Comparison of ENCODE assay signal across 20 cellular contexts in genomic region chr5:137312060-137312459, GRCh38.
"Had no signal": no experiment of that assay in that cellular context is flagged by ENCODE, and none has a peak within 500 bp of the region (broad histone marks: within the 10 kb centered on the region; RNA-seq: fewer than 3 reads in every experiment).

No MANE protein-coding gene starts in this region.

- H3K27ac Mint-ChIP-seq: activated naive CD4-positive, alpha-beta T cell treated with anti-CD3 and anti-CD28 coated beads, Interleukin-2, amount 50 U/mL, for 24 hours; activated T-cell treated with anti-CD3 and anti-CD28 coated beads, Interleukin-2, amount 50 U/mL, for 72 hours; nephron had no signal

- H3K36me3 Mint-ChIP-seq: activated naive CD4-positive, alpha-beta T cell treated with anti-CD3 and anti-CD28 coated beads, Interleukin-2, amount 50 U/mL, for 24 hours had no signal

- DNase-seq: activated CD4-positive, alpha-beta T cell treated with anti-CD3 and anti-CD28 coated beads for 1 hour; activated gamma-delta T cell; activated T-cell treated with anti-CD3 and anti-CD28 coated beads, Interleukin-2, amount 50 U/mL, for 72 hours; cerebellar nuclear complex; cortex of kidney; effector CD4-positive, alpha-beta T cell; hypothalamus; midbrain; posterior cingulate gyrus; stimulated activated CD4-positive, alpha-beta T cell treated with anti-CD3 and anti-CD28 coated beads, Interleukin-12 subunit alpha, Interleukin-12 subunit beta, amount 100 ng/mL, for 4 hours; stimulated activated CD4-positive, alpha-beta T cell treated with anti-CD3 and anti-CD28 coated beads, Interleukin-1b, Interleukin-23, amount 100 ng/mL, for 48 hours; stimulated activated naive CD4-positive, alpha-beta T cell treated with Interleukin-2 at 50 U/mL for 16 hours; substantia nigra; T1000; tibial artery had no signal

- H3K4me3 ChIP-seq: ascending aorta, breast epithelium, lung, tibial artery had no signal

- H3K4me3 Mint-ChIP-seq: activated naive CD4-positive, alpha-beta T cell treated with anti-CD3 and anti-CD28 coated beads, Interleukin-2, amount 50 U/mL, for 24 hours; activated T-cell treated with anti-CD3 and anti-CD28 coated beads, Interleukin-2, amount 50 U/mL, for 72 hours; nephron had no signal

- H3K27ac ChIP-seq: ascending aorta, breast epithelium, tibial artery had no signal

- H3K9me3 Mint-ChIP-seq: activated naive CD4-positive, alpha-beta T cell treated with anti-CD3 and anti-CD28 coated beads, Interleukin-2, amount 50 U/mL, for 24 hours; activated T-cell treated with anti-CD3 and anti-CD28 coated beads, Interleukin-2, amount 50 U/mL, for 72 hours; nephron had no signal

- H3K4me1 Mint-ChIP-seq: activated naive CD4-positive, alpha-beta T cell treated with anti-CD3 and anti-CD28 coated beads, Interleukin-2, amount 50 U/mL, for 24 hours had no signal

- ATAC-seq: activated T-cell treated with anti-CD3 and anti-CD28 coated beads, Interleukin-2, amount 50 U/mL, for 72 hours had no signal

- H3K36me3 ChIP-seq: ascending aorta, breast epithelium, tibial artery had no signal

- H3K4me1 ChIP-seq: breast epithelium had no signal

- H3K27me3 ChIP-seq: ascending aorta, breast epithelium, tibial artery had no signal
